27 cellular contexts compared by ENCODE assay signal in the genomic region with DNA sequence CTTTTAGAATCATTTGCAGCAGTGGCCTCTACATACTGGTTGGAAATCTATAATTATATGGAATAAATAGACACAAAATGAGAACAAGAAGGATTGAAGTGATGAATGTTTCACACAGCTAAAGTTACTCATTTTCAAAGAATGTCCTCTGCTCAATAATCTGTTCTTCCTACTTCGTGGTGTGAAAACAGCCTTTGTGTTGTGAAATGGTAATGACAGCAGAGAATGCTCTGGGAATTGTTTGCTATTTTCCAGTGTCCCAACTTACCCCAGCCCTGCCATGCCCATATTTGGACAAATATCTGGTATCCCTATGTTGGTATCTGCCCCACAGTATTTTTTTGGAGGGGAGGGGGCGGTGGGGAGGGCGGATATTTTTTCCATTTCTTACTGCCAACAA.
DNase-seq lines count a peak whose midpoint lies in the region; ATAC-seq and TF ChIP-seq lines count a peak whose summit lies in the region.
"Had no signal": no experiment of that assay in that cellular context is flagged by ENCODE, and none has a peak within 500 bp of the region (broad histone marks: within the 10 kb centered on the region; RNA-seq: fewer than 3 reads in every experiment).

No MANE protein-coding gene starts in this region.

- no peak for TF ChIP-seq POLR2A in suprapubic skin (IDR thresholded peaks at IDR 0.05)

- H3K4me1 ChIP-seq in muscle layer of colon (ENCODE audit: insufficient read depth, low read length) (peaks cover 52% of the 10 kb centered on the region), suprapubic skin (peaks cover 49% of the 10 kb centered on the region)

- no peak overlapping the region for H3K4me3 ChIP-seq in muscle layer of colon (ENCODE audit: low read depth in 1 of 2, low read length in 2 of 2)
- H3K4me3 ChIP-seq in suprapubic skin: no peak overlapping the region
- H3K4me3 ChIP-seq: upper lobe of right lung had no signal

- no peak overlapping the region for H3K9ac ChIP-seq in muscle layer of colon (ENCODE audit: low read length)

- ATAC-seq in GM21447 (IDR thresholded peaks at IDR 0.05; ENCODE audit: unreplicated experiment): no peak
- ATAC-seq: activated T-helper 17 cell treated with anti-CD3 and anti-CD28 coated beads, Interleukin-2, amount 50 U/mL, for 72 hours; left colon; T-helper 17 cell had no signal

- DNase-seq in HCEC 1CT: peak; percentile 30
- DNase-seq in suprapubic skin (ENCODE audit: low spot score in 2 of 2): no peak
- DNase-seq in NCI-H748 treated with DMSO at 0.1 percent for 48 hours (lab: John Stamatoyannopoulos, UW): no peak
- DNase-seq in NCI-H1694 treated with DMSO at 0.1 percent for 48 hours (lab: John Stamatoyannopoulos, UW): no peak
- DNase-seq: activated CD4-positive, alpha-beta memory T cell treated with anti-CD3 and anti-CD28 coated beads for 36 hours; activated CD4-positive, alpha-beta T cell treated with anti-CD3 and anti-CD28 coated beads for 1 hour; activated CD8-positive, alpha-beta memory T cell treated with anti-CD3 and anti-CD28 coated beads, Interleukin-2, amount 50 U/mL, for 4 hours; activated naive CD4-positive, alpha-beta T cell treated with anti-CD3 and anti-CD28 coated beads, Interleukin-2, amount 50 U/mL, for 16 hours; amygdala; Kasumi-1; left colon; MV-4-11; NCI-H1436; NCI-H2081 treated with DMSO at 0.1 percent for 48 hours; NCI-H345; NCI-H69; posterior cingulate gyrus; SHP77; stimulated activated CD4-positive, alpha-beta T cell treated with anti-CD3 and anti-CD28 coated beads, Interleukin-15, amount 100 ng/mL, for 24 hours; stimulated activated CD4-positive, alpha-beta T cell treated with anti-CD3 and anti-CD28 coated beads, Interleukin-4, amount 100 ng/mL, for 4 hours; T-helper 17 cell; upper lobe of right lung had no signal

- no peaks in the 10 kb centered on the region for H3K9me3 Mint-ChIP-seq in brain
- H3K9me3 Mint-ChIP-seq: activated CD4-positive, alpha-beta memory T cell treated with anti-CD3 and anti-CD28 coated beads for 36 hours; activated T-helper 17 cell treated with anti-CD3 and anti-CD28 coated beads, Interleukin-2, amount 50 U/mL, for 72 hours had no signal

- H3K27ac ChIP-seq in muscle layer of colon (ENCODE audit: low read depth, low read length) (peak overlapping the region; percentile 27), suprapubic skin (peak overlapping the region; percentile 58)
- H3K27ac ChIP-seq: neutrophil, upper lobe of right lung had no signal

- H3K36me3 ChIP-seq in muscle layer of colon (ENCODE audit: insufficient read depth, low read length) (peaks cover 6% of the 10 kb centered on the region), suprapubic skin (no peaks in the 10 kb centered on the region)
- H3K36me3 ChIP-seq: neutrophil, upper lobe of right lung had no signal

- TF ChIP-seq EP300 in suprapubic skin (IDR thresholded peaks at IDR 0.05): no peak

- H3K4me3 Mint-ChIP-seq in brain: peak overlapping the region in 1 of 5 experiments; percentile 15
- H3K4me3 Mint-ChIP-seq: activated CD4-positive, alpha-beta memory T cell treated with anti-CD3 and anti-CD28 coated beads for 36 hours; activated T-helper 17 cell treated with anti-CD3 and anti-CD28 coated beads, Interleukin-2, amount 50 U/mL, for 72 hours; T-helper 17 cell had no signal

- no peaks in the 10 kb centered on the region for H3K27me3 ChIP-seq in muscle layer of colon (ENCODE audit: control insufficient read depth in 1 of 2, insufficient read depth in 2 of 2, low read length in 2 of 2)
- no peaks in the 10 kb centered on the region for H3K27me3 ChIP-seq in suprapubic skin
- H3K27me3 ChIP-seq: upper lobe of right lung had no signal

- no peak for TF ChIP-seq CTCF in brain (conservative IDR thresholded peaks at IDR 0.05)
- TF ChIP-seq CTCF in suprapubic skin (IDR thresholded peaks at IDR 0.05): no peak

- H3K9me3 ChIP-seq in muscle layer of colon (ENCODE audit: low read length) (no peaks in the 10 kb centered on the region), suprapubic skin (no peaks in the 10 kb centered on the region)
- H3K9me3 ChIP-seq: neutrophil, upper lobe of right lung had no signal

- H3K36me3 Mint-ChIP-seq in brain: peaks cover 22% of the 10 kb centered on the region
- H3K36me3 Mint-ChIP-seq: activated CD4-positive, alpha-beta memory T cell treated with anti-CD3 and anti-CD28 coated beads for 36 hours had no signal

- H3K27me3 Mint-ChIP-seq in brain: peaks cover 5% of the 10 kb centered on the region
- H3K27me3 Mint-ChIP-seq: activated CD4-positive, alpha-beta memory T cell treated with anti-CD3 and anti-CD28 coated beads for 36 hours had no signal

- WGBS in suprapubic skin: 54% methylated on average over 3 of the region's 3 CpGs

- H3K27ac Mint-ChIP-seq in brain: peak overlapping the region in 4 of 5 experiments; percentile 45 to 78 (median 56)
- H3K27ac Mint-ChIP-seq: activated CD4-positive, alpha-beta memory T cell treated with anti-CD3 and anti-CD28 coated beads for 36 hours; activated T-helper 17 cell treated with anti-CD3 and anti-CD28 coated beads, Interleukin-2, amount 50 U/mL, for 72 hours; T-helper 17 cell had no signal

- peaks cover 89% of the 10 kb centered on the region for H3K4me1 Mint-ChIP-seq in brain
- H3K4me1 Mint-ChIP-seq: activated T-helper 17 cell treated with anti-CD3 and anti-CD28 coated beads, Interleukin-2, amount 50 U/mL, for 72 hours had no signal
